Comparison of ENCODE assay signal across 25 cellular contexts in the genomic region with DNA sequence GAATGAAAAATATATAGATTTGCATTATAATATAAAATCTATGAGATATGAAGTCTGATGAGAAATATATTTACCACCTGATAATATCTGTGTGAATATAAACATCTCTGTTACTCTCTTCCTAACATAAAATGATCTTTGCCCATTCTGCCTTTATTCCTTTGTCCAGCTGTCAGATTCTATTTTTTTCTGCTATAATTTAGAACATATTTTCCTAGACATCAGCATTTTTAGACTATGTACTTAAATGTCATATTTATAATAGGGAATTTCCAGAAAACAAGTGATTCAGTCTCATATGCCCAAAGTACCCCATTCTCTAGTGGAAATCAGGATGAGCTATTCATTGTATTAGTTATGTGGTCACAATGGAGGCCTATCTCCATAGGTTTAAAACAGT.
DNase-seq lines count a peak whose midpoint lies in the region; ATAC-seq, FAIRE-seq and TF ChIP-seq lines count a peak whose summit lies in the region.
"Had no signal": no experiment of that assay in that cellular context is flagged by ENCODE, and none has a peak within 500 bp of the region (broad histone marks: within the 10 kb centered on the region; RNA-seq: fewer than 3 reads in every experiment).

No MANE protein-coding gene starts in this region.

- H3K4me1 ChIP-seq in SK-N-SH (ENCODE audit: control insufficient read depth in 1 of 2, insufficient read depth in 2 of 2, low read depth in 1 of 2, low read length in 1 of 2) (peaks cover 8 to 25% of the 10 kb centered on the region in 2 experiments; a peak in 3 of 4 replicates), gastrocnemius medialis (peaks cover 55 to 59% of the 10 kb centered on the region in 2 donors), testis (peaks cover 8% of the 10 kb centered on the region)

- FAIRE-seq in islet of Langerhans (lab: Jason Lieb, UNC) = peak; percentile 68
- FAIRE-seq: G401.6, GM12878, H1, HTR-8/SVneo had no signal

- no peak for TF ChIP-seq RAD21 in SK-N-SH (IDR thresholded peaks at IDR 0.05; ENCODE audit: low read length)

- H3K9me3 ChIP-seq in SK-N-SH = no peaks in the 10 kb centered on the region
- H3K9me3 ChIP-seq in gastrocnemius medialis = no peaks in the 10 kb centered on the region
- H3K9me3 ChIP-seq in testis = no peaks in the 10 kb centered on the region
- H3K9me3 ChIP-seq: Caco-2, MG63 had no signal

- no peak overlapping the region for H3K4me3 Mint-ChIP-seq in activated CD4-positive, alpha-beta T cell treated with anti-CD3 and anti-CD28 coated beads for 36 hours
- H3K4me3 Mint-ChIP-seq: B cell; CD8-positive, alpha-beta T cell had no signal

- no peak overlapping the region for H3K9ac ChIP-seq in SK-N-SH

- peaks cover 30% of the 10 kb centered on the region for H3F3A ChIP-seq in SK-N-SH (replicated peaks; ENCODE audit: insufficient read depth)

- no peaks in the 10 kb centered on the region for H4K20me1 ChIP-seq in SK-N-SH (ENCODE audit: insufficient read depth)

- H3K9me3 Mint-ChIP-seq in activated CD4-positive, alpha-beta T cell treated with anti-CD3 and anti-CD28 coated beads for 36 hours (ENCODE audit: low read depth) = no peaks in the 10 kb centered on the region
- H3K9me3 Mint-ChIP-seq: CD8-positive, alpha-beta T cell had no signal

- H3K79me2 ChIP-seq in SK-N-SH (ENCODE audit: insufficient read depth) = no peaks in the 10 kb centered on the region

- POLR2A ChIA-PET in SK-N-SH (lab: Yijun Ruan, JAX) = no interaction called here
- POLR2A ChIA-PET in activated CD4-positive, alpha-beta T cell treated with anti-CD3 and anti-CD28 coated beads for 36 hours (lab: Charles Lee) = no interaction called here

- no peak overlapping the region for H3K27ac Mint-ChIP-seq in activated CD4-positive, alpha-beta T cell treated with anti-CD3 and anti-CD28 coated beads for 36 hours
- H3K27ac Mint-ChIP-seq: B cell; CD8-positive, alpha-beta T cell had no signal

- H3K9me2 ChIP-seq in SK-N-SH = no peaks in the 10 kb centered on the region

- in situ Hi-C loops in gastrocnemius medialis (cut with MboI; ENCODE audit: low sequenced_read_pairs in 4 of 4) = no loop called here

- no peak for ATAC-seq in SK-N-SH treated with all-trans-retinoic acid at 6 μM for 48 hours
- no peak for ATAC-seq in gastrocnemius medialis
- no peak for ATAC-seq in activated CD4-positive, alpha-beta T cell treated with anti-CD3 and anti-CD28 coated beads for 36 hours
- ATAC-seq: CD8-positive, alpha-beta T cell; GM12878; Right ventricle myocardium inferior had no signal

- DNase-seq in SK-N-SH (no peak), gastrocnemius medialis (no peak), testis (no peak)
- no peak for DNase-seq in activated CD4-positive, alpha-beta T cell treated with anti-CD3 and anti-CD28 coated beads for 36 hours
- no peak for DNase-seq in activated CD8-positive, alpha-beta memory T cell treated with anti-CD3 and anti-CD28 coated beads for 24 hours
- DNase-seq: Caco-2; CD8-positive, alpha-beta T cell; HCEC 1CT; KBM-7; MG63; NCI-H1105 treated with DMSO at 0.1 percent for 48 hours; NCI-H2029; NCI-H524 treated with DMSO at 0.1 percent for 48 hours; NCI-H774 had no signal

- 0 out of 2 replicates have a peak overlapping the region, but pooled peaks have one; percentile 5 for H2AFZ ChIP-seq in SK-N-SH (ENCODE audit: low read depth)
- H2AFZ ChIP-seq: PC-9 had no signal

- H3K4me3 ChIP-seq in SK-N-SH (ENCODE audit: low read depth in 2 of 2, low read length in 1 of 2) (no peak overlapping the region), gastrocnemius medialis (no peak overlapping the region), testis (no peak overlapping the region)
- H3K4me3 ChIP-seq: GM12878, MG63, PC-9 had no signal

- H3K4me2 ChIP-seq in SK-N-SH = no peak overlapping the region
- H3K4me2 ChIP-seq: PC-9 had no signal

- H3K36me3 ChIP-seq in SK-N-SH (replicated peaks in 1 of 2; ENCODE audit: control insufficient read depth in 1 of 2, insufficient read depth in 2 of 2, low read length in 1 of 2) (no peaks in the 10 kb centered on the region), gastrocnemius medialis (no peaks in the 10 kb centered on the region), testis (ENCODE audit: low read depth, missing control alignments) (no peaks in the 10 kb centered on the region)
- H3K36me3 ChIP-seq: MG63 had no signal

- TF ChIP-seq CTCF in SK-N-SH (IDR thresholded peaks at IDR 0.05) = no peak
- TF ChIP-seq CTCF in gastrocnemius medialis (IDR thresholded peaks at IDR 0.05 in 4 of 5, conservative IDR thresholded peaks at IDR 0.05 in 1 of 5) = no peak
- TF ChIP-seq CTCF in testis (IDR thresholded peaks at IDR 0.05) = no peak

- H3K4me1 Mint-ChIP-seq in activated CD4-positive, alpha-beta T cell treated with anti-CD3 and anti-CD28 coated beads for 36 hours = peaks cover 9% of the 10 kb centered on the region

- TF ChIP-seq POLR2A in gastrocnemius medialis (IDR thresholded peaks at IDR 0.05) (no peak), testis (IDR thresholded peaks at IDR 0.05) (no peak)

- H3K27me3 Mint-ChIP-seq in activated CD4-positive, alpha-beta T cell treated with anti-CD3 and anti-CD28 coated beads for 36 hours = no peaks in the 10 kb centered on the region
- H3K27me3 Mint-ChIP-seq: B cell had no signal

- CTCF ChIA-PET in SK-N-SH (lab: Yijun Ruan, JAX) = interaction anchor here (0.6 kb wide), 1 partner anchor 690 kb away, joined by 3 read pairs; no protein-coding TSS in a partner anchor
- CTCF ChIA-PET in activated CD4-positive, alpha-beta T cell treated with anti-CD3 and anti-CD28 coated beads for 36 hours (lab: Charles Lee) = interaction anchor here (0.6 to 1.9 kb wide), 2 partner anchors 13 to 94 kb away, joined by 3 to 6 read pairs; no protein-coding TSS in a partner anchor

- TF ChIP-seq EP300 in SK-N-SH (IDR thresholded peaks at IDR 0.05; ENCODE audit: borderline replicate concordance in 1 of 2, low read depth in 1 of 2, low read length in 1 of 2) = peak in 1 of 2 experiments; percentile 42; a peak in 1 of 4 replicates

- H3K27me3 ChIP-seq in SK-N-SH (ENCODE audit: insufficient read depth) = no peaks in the 10 kb centered on the region
- no peaks in the 10 kb centered on the region for H3K27me3 ChIP-seq in gastrocnemius medialis
- H3K27me3 ChIP-seq in testis = no peaks in the 10 kb centered on the region
- H3K27me3 ChIP-seq: MG63 had no signal

- peaks cover 2% of the 10 kb centered on the region for H3K36me3 Mint-ChIP-seq in activated CD4-positive, alpha-beta T cell treated with anti-CD3 and anti-CD28 coated beads for 36 hours (ENCODE audit: low read depth)

- intact Hi-C loops in gastrocnemius medialis (cut with DNase I; ENCODE audit: low total_unique reads) (no loop called here), testis (cut with DNase I; ENCODE audit: low total_unique reads) (no loop called here)
- intact Hi-C loops in activated CD4-positive, alpha-beta T cell treated with anti-CD3 and anti-CD28 coated beads for 36 hours (cut with DNase I, micrococcal nuclease) = no loop called here

- peak overlapping the region; percentile 59 to 90; a peak in 2 of 4 replicates for H3K27ac ChIP-seq in SK-N-SH (ENCODE audit: low read depth in 2 of 2, low read length in 1 of 2)
- H3K27ac ChIP-seq in gastrocnemius medialis = peak overlapping the region; percentile 73 to 87 (median 81)
- no peak overlapping the region for H3K27ac ChIP-seq in testis
- H3K27ac ChIP-seq: 22Rv1, C4-2B, PC-9 had no signal

TF ChIP-seq in SK-N-SH, 30 proteins besides CTCF, POLR2A, EP300 and RAD21 (continues in another document):
- no peak for TF ChIP-seq MEF2A (IDR thresholded peaks at IDR 0.05; ENCODE audit: borderline replicate concordance, low read depth)
- no peak for TF ChIP-seq RFX5 (IDR thresholded peaks at IDR 0.05; ENCODE audit: low read length)
- TF ChIP-seq, protein P1, sequence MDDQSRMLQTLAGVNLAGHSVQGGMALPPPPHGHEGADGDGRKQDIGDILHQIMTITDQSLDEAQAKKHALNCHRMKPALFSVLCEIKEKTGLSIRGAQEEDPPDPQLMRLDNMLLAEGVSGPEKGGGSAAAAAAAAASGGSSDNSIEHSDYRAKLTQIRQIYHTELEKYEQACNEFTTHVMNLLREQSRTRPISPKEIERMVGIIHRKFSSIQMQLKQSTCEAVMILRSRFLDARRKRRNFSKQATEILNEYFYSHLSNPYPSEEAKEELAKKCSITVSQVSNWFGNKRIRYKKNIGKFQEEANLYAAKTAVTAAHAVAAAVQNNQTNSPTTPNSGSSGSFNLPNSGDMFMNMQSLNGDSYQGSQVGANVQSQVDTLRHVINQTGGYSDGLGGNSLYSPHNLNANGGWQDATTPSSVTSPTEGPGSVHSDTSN (IDR thresholded peaks at IDR 0.05) = peak; percentile 53; the same call in 1 of the 2 replicates

TF ChIP-seq in SK-N-SH treated with all-trans-retinoic acid at 6 μM for 48 hours, 23 proteins besides CTCF, POLR2A, EP300 and RAD21:
- TF ChIP-seq ZNF8 (CRISPR knock-in tag; IDR thresholded peaks at IDR 0.05) (no peak), RARB (CRISPR knock-in tag; IDR thresholded peaks at IDR 0.05) (no peak)
TF ChIP-seq in SK-N-SH treated with all-trans-retinoic acid at 6 μM for 48 hours: peak in this region for 0.

Comparison
In these comparisons a context has a peak if more than half of its experiments do, and no peak if none do; other contexts are left out.
1. H3K27ac ChIP-seq: peak in SK-N-SH (2 of 2) and gastrocnemius medialis (4 of 4); none in testis (0 of 2).